In genomic region chr18:58505181-58505580, GRCh38 we compare ENCODE assay signal across 12 cellular contexts.
DNase-seq lines count a peak whose midpoint lies in the region; ATAC-seq, FAIRE-seq and TF ChIP-seq lines count a peak whose summit lies in the region.
"Had no signal": no experiment of that assay in that cellular context is flagged by ENCODE, and none has a peak within 500 bp of the region (broad histone marks: within the 10 kb centered on the region; RNA-seq: fewer than 3 reads in every experiment).

No MANE protein-coding gene starts in this region.

- FAIRE-seq in GM18507 (lab: Jason Lieb, UNC): peak; percentile 88

- intact Hi-C loops in uterus (cut with DNase I; ENCODE audit: low total_unique reads): no loop called here

- no peak overlapping the region for H3K4me3 ChIP-seq in uterus

- TF ChIP-seq POLR2A in uterus (IDR thresholded peaks at IDR 0.05): no peak

- no peaks in the 10 kb centered on the region for H3K27me3 ChIP-seq in uterus

- no peaks in the 10 kb centered on the region for H3K36me3 ChIP-seq in uterus

- DNase-seq in GM18507 (ENCODE audit: extremely low spot score, insufficient read length, low read depth) (no peak), T-helper 9 cell (peak; percentile 18), germinal center (ENCODE audit: low spot score) (peak; percentile 30), GM19240 (ENCODE audit: insufficient read length, low spot score) (no peak), uterus (no peak)
- DNase-seq: foreskin melanocyte, kidney glomerular epithelial cell, NCI-H1436, substantia nigra had no signal

- no peaks in the 10 kb centered on the region for H3K9me3 ChIP-seq in uterus

- H3K4me1 ChIP-seq in uterus: no peaks in the 10 kb centered on the region

- TF ChIP-seq CTCF in uterus (IDR thresholded peaks at IDR 0.05): no peak

- ATAC-seq in GM21529 (IDR thresholded peaks at IDR 0.05; ENCODE audit: unreplicated experiment) (peak; percentile 73), HG02973 (IDR thresholded peaks at IDR 0.05; ENCODE audit: unreplicated experiment) (no peak)
- ATAC-seq: HCT116 had no signal

- H3K27ac ChIP-seq in uterus: no peak overlapping the region

Comparison
In these comparisons a context has a peak if more than half of its experiments do, and no peak if none do; other contexts are left out.
1. DNase-seq: peak in T-helper 9 cell (single experiment) and germinal center (single experiment); none in GM18507 (single experiment), GM19240 (single experiment) and uterus (0 of 2).